ENCODE assay signal across 8 cellular contexts in the genomic region with DNA sequence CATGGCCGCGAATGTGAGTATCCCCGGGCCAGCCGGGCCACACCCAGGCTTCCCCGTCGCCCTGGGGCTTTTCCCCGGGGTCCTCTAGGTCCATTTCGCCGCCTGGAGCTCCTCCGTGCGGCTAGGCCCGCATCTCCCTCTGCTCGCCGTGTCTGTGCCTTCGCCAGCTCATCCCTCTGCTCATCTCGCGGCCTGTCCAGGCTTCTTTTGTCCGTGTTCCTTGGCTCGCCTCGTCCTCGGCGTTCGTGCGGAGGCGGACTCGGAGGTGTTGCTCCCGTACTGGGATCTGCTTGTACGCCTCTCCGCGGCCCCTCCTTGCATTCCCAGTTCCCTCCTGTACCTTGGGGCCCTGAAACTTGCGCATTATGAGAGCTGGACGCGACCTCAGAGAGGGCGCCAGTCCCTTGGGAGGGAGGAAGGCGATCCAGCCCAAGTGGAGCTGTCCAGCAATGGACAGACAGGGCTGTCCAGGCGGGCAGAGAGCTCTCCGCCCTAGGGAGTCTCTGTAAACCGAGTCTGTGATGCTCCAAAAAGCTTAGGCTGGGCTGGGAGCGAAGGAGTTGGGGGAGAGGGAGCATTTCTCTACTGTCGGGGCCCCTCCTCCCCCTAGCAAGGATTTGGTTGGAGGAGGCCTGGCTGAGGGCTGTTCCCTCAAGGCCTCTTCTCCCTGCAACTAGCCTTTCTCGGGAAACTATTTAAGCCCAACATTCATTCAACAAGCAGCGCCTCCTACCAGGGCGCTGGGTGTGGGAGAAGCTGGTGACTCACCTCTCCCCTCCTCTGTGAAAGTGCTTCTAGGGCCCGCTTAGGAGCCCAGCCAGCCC. TPM values are rescaled to one million over a fixed set of nuclear protein-coding genes. Genes with fewer than 3 reads are reported as not detected.
DNase-seq lines count a peak whose midpoint lies in the region; ATAC-seq and TF ChIP-seq lines count a peak whose summit lies in the region.

No MANE protein-coding gene starts in this region.

- H2BK120ac ChIP-seq in neuronal stem cell (ENCODE audit: low read depth, low read length): no peak overlapping the region

- peak overlapping the region; percentile 93 for H3K27ac ChIP-seq in AG04450 (ENCODE audit: low read depth, low read length)
- peak overlapping the region; percentile 69 for H3K27ac ChIP-seq in PC-9
- H3K27ac ChIP-seq in neuronal stem cell (replicated peaks; ENCODE audit: low read length): peak overlapping the region; percentile 43
- peak overlapping the region; percentile 96 to 97 for H3K27ac ChIP-seq in thoracic aorta

- no peaks in the 10 kb centered on the region for H3K9me3 Mint-ChIP-seq in activated T-helper 17 cell treated with anti-CD3 and anti-CD28 coated beads, Interleukin-2, amount 50 U/mL, for 72 hours

- peak overlapping the region; percentile 16 for H2BK5ac ChIP-seq in neuronal stem cell (ENCODE audit: low read length)

- POLR2A ChIA-PET in AG04450 (lab: Yijun Ruan, JAX) (interaction anchor here (0.6 to 3.2 kb wide), 14 partner anchors 7 to 940 kb away, joined by 3 to 50 read pairs (median 4); a partner anchor contains a TSS), PC-9 (lab: Charles Lee; ENCODE audit: unreplicated experiment) (interaction anchor here (0.6 to 1.7 kb wide), 9 partner anchors 11 to 1654 kb away, joined by 3 to 25 read pairs (median 6); a partner anchor contains a TSS)

- H3K18ac ChIP-seq in neuronal stem cell (ENCODE audit: low read length): peak overlapping the region; percentile 92

- H4K8ac ChIP-seq in neuronal stem cell (ENCODE audit: low read depth, low read length): no peak overlapping the region

- no peak overlapping the region for H4K91ac ChIP-seq in neuronal stem cell (ENCODE audit: low read depth, low read length, poor library complexity)

- peak; percentile 37 for ATAC-seq in GM18907 (IDR thresholded peaks at IDR 0.05; ENCODE audit: unreplicated experiment)
- ATAC-seq in HG03175 (IDR thresholded peaks at IDR 0.05; ENCODE audit: unreplicated experiment): peak; percentile 28
- ATAC-seq in activated T-helper 17 cell treated with anti-CD3 and anti-CD28 coated beads, Interleukin-2, amount 50 U/mL, for 72 hours (replicated peaks): peak; percentile 60
- peak; percentile 67 for ATAC-seq in thoracic aorta (ENCODE audit: insufficient number of reproducible peaks, low FRiP score, low read depth)

- H3K4me3 Mint-ChIP-seq in activated T-helper 17 cell treated with anti-CD3 and anti-CD28 coated beads, Interleukin-2, amount 50 U/mL, for 72 hours: peak overlapping the region; percentile 97

- no peaks in the 10 kb centered on the region for H3K27me3 Mint-ChIP-seq in activated T-helper 17 cell treated with anti-CD3 and anti-CD28 coated beads, Interleukin-2, amount 50 U/mL, for 72 hours

- peak overlapping the region; percentile 86 for H3K9ac ChIP-seq in neuronal stem cell (ENCODE audit: low read depth, low read length, poor library complexity)

- H3K4me3 ChIP-seq in AG04450 (ENCODE audit: low read depth, low read length): peak overlapping the region; percentile 99
- peak overlapping the region; percentile 87 for H3K4me3 ChIP-seq in PC-9
- H3K4me3 ChIP-seq in foreskin fibroblast (ENCODE audit: low read depth in 1 of 2, low read length in 2 of 2): peak overlapping the region; percentile 83 to 98
- H3K4me3 ChIP-seq in neuronal stem cell (ENCODE audit: low read length in 2 of 2): peak overlapping the region; percentile 88 to 90
- peak overlapping the region; percentile 95 for H3K4me3 ChIP-seq in thoracic aorta

- H3K4me2 ChIP-seq in PC-9 (peak overlapping the region; percentile 88), neuronal stem cell (ENCODE audit: insufficient read depth, low read length, poor library complexity, severe bottlenecking) (peak overlapping the region; percentile 80)

- peak overlapping the region; percentile 59 for H2AK5ac ChIP-seq in neuronal stem cell (ENCODE audit: low read depth, low read length)

- intact Hi-C loops in PC-9 (cut with micrococcal nuclease; ENCODE audit: unreplicated experiment): loop anchor here (1.0 to 2.0 kb wide), 2 partner anchors 19 to 109 kb away; no protein-coding TSS in a partner anchor

- DNase-seq in AG04450 (ENCODE audit: low read depth, low spot score) (peak; percentile 74), PC-9 (peak; percentile 81 to 88), foreskin fibroblast (peak; percentile 94 to 97), neuronal stem cell (ENCODE audit: low spot score) (peak; percentile 67), thoracic aorta (ENCODE audit: low spot score) (no peak)

- peaks cover 38% of the 10 kb centered on the region for H3K4me1 Mint-ChIP-seq in activated T-helper 17 cell treated with anti-CD3 and anti-CD28 coated beads, Interleukin-2, amount 50 U/mL, for 72 hours

- peak overlapping the region; percentile 97 for H3K27ac Mint-ChIP-seq in activated T-helper 17 cell treated with anti-CD3 and anti-CD28 coated beads, Interleukin-2, amount 50 U/mL, for 72 hours

- H2BK15ac ChIP-seq in neuronal stem cell (ENCODE audit: low read length): no peak overlapping the region

- H3K27me3 ChIP-seq in AG04450 (ENCODE audit: control insufficient read depth, insufficient read depth, low read length) (no peaks in the 10 kb centered on the region), PC-9 (ENCODE audit: insufficient read depth, low read depth) (no peaks in the 10 kb centered on the region), neuronal stem cell (ENCODE audit: control insufficient read depth in 3 of 3, insufficient read depth in 3 of 3, low read depth in 1 of 3, low read length in 3 of 3) (no peaks in the 10 kb centered on the region), thoracic aorta (replicated peaks; ENCODE audit: insufficient read depth) (no peaks in the 10 kb centered on the region)

- TF ChIP-seq CTCF in AG04450 (IDR thresholded peaks at IDR 0.05; ENCODE audit: low read depth, low read length) (peak; percentile 34), PC-9 (conservative IDR thresholded peaks at IDR 0.05) (no peak; the same call in 1 of the 2 replicates), foreskin fibroblast (IDR thresholded peaks at IDR 0.05; ENCODE audit: low read depth, low read length) (peak; percentile 20), thoracic aorta (IDR thresholded peaks at IDR 0.05) (no peak)

- no peak overlapping the region for H2BK12ac ChIP-seq in neuronal stem cell (ENCODE audit: low read length)

- BruUV-seq in PC-9 (replicated peaks; lab: Mats Ljungman, UMichigan): TSS peak; percentile 27

- H3F3A ChIP-seq in PC-9 (ENCODE audit: insufficient read depth, low read depth): peaks cover 11% of the 10 kb centered on the region; the same call in 1 of the 2 replicates

- H3K36me3 ChIP-seq in PC-9 (ENCODE audit: low read depth): peaks cover 41% of the 10 kb centered on the region
- peaks cover 8 to 55% of the 10 kb centered on the region in 2 donors for H3K36me3 ChIP-seq in neuronal stem cell (replicated peaks in 1 of 2; ENCODE audit: control insufficient read depth in 2 of 2, insufficient read depth in 2 of 2, low read length in 2 of 2)
- peaks cover 16% of the 10 kb centered on the region for H3K36me3 ChIP-seq in thoracic aorta

- H3K4me1 ChIP-seq in PC-9 (replicated peaks; ENCODE audit: insufficient read depth) (peaks cover 24% of the 10 kb centered on the region), neuronal stem cell (ENCODE audit: control insufficient read depth in 2 of 2, insufficient read depth in 1 of 2, low read depth in 1 of 2, low read length in 2 of 2) (peaks cover 7 to 12% of the 10 kb centered on the region in 2 donors), thoracic aorta (ENCODE audit: control insufficient read depth in 1 of 2, low read depth in 2 of 2) (peaks cover 19 to 36% of the 10 kb centered on the region in 2 donors)

- H3K79me1 ChIP-seq in neuronal stem cell (ENCODE audit: low read depth, low read length): peaks cover 2% of the 10 kb centered on the region

- H2AFZ ChIP-seq in PC-9: peak overlapping the region; percentile 94
- peak overlapping the region; percentile 99 for H2AFZ ChIP-seq in neuronal stem cell (ENCODE audit: low read length)

- H3K9me3 ChIP-seq in AG04450 (ENCODE audit: control insufficient read depth, insufficient read depth, low read length): peaks cover 6% of the 10 kb centered on the region; the same call in 1 of the 2 replicates
- no peaks in the 10 kb centered on the region for H3K9me3 ChIP-seq in PC-9 (ENCODE audit: insufficient read depth, low read depth)
- H3K9me3 ChIP-seq in neuronal stem cell (replicated peaks in 1 of 2; ENCODE audit: control insufficient read depth in 2 of 2, insufficient read depth in 1 of 2, low read depth in 1 of 2, low read length in 2 of 2): peaks cover 0 to 10% of the 10 kb centered on the region in 2 donors
- H3K9me3 ChIP-seq in thoracic aorta: no peaks in the 10 kb centered on the region

- no CpG with 5 or more reads among the region's 44 CpGs for WGBS in neuronal stem cell (ENCODE audit: extremely low coverage in 2 of 2, insufficient read length in 2 of 2, insufficient replicate concordance in 1 of 2), 2 donors

- H3K79me2 ChIP-seq in PC-9 (ENCODE audit: low read depth): peaks cover 74% of the 10 kb centered on the region

- H4K20me1 ChIP-seq in PC-9 (ENCODE audit: insufficient read depth): peaks cover 32% of the 10 kb centered on the region

- H3K14ac ChIP-seq in neuronal stem cell (ENCODE audit: low read length): no peak overlapping the region

- H3K9me2 ChIP-seq in PC-9 (ENCODE audit: insufficient read depth): no peaks in the 10 kb centered on the region

- H3K36me3 Mint-ChIP-seq in activated T-helper 17 cell treated with anti-CD3 and anti-CD28 coated beads, Interleukin-2, amount 50 U/mL, for 72 hours (ENCODE audit: low read depth): peaks cover 72% of the 10 kb centered on the region

- H3K4ac ChIP-seq in neuronal stem cell (ENCODE audit: low read length): no peak overlapping the region

- CTCF ChIA-PET in AG04450 (lab: Charles Lee): interaction anchor here (0.7 to 4.1 kb wide), 12 partner anchors 13 to 645 kb away, joined by 3 to 23 read pairs (median 4); a partner anchor contains a TSS
- CTCF ChIA-PET in PC-9 (lab: Charles Lee): interaction anchor here (1.3 to 1.4 kb wide), 2 partner anchors 78 to 229 kb away, joined by 5 to 9 read pairs; no protein-coding TSS in a partner anchor

- H3K23ac ChIP-seq in neuronal stem cell (ENCODE audit: low read depth, low read length, poor library complexity): peak overlapping the region; percentile 82

RNA-seq across cellular contexts. Expression of a gene that starts 0.6 kb away (rescaled TPM):
- polyA plus RNA-seq in AG04450 (2011; rRNA removed): 111 and 117 TPM in 2 replicates
- polyA minus RNA-seq in AG04450 (2011; rRNA and poly(A)+ RNA removed): 75.5 and 95.0 TPM in 2 replicates
- total RNA-seq in PC-9 (2021) (62.3 and 64.7 TPM in 2 replicates), thoracic aorta (100 to 1,000 TPM; 161 to 195 TPM)
- 10 to 100 TPM; 42.1 to 44.5 TPM for total RNA-seq in activated T-helper 17 cell treated with anti-CD3 and anti-CD28 coated beads, Interleukin-2, amount 50 U/mL, for 72 hours
- polyA plus RNA-seq in neuronal stem cell (2013, experiment 1 of 2): 17.2 TPM
- 17.7 TPM for polyA plus RNA-seq in neuronal stem cell (2013, experiment 2 of 2)

RNA-seq across cellular contexts. Expression of a gene that starts 0.7 kb away (rescaled TPM):
- 9.8 and 11.4 TPM in 2 replicates for polyA plus RNA-seq in AG04450 (2011; rRNA removed)
- 3.8 and 4.1 TPM in 2 replicates for polyA minus RNA-seq in AG04450 (2011; rRNA and poly(A)+ RNA removed)
- 14.4 and 17.6 TPM in 2 replicates for total RNA-seq in PC-9 (2021)
- 10 to 100 TPM; 11.6 to 27.6 TPM for total RNA-seq in activated T-helper 17 cell treated with anti-CD3 and anti-CD28 coated beads, Interleukin-2, amount 50 U/mL, for 72 hours
- polyA plus RNA-seq in neuronal stem cell (2013, experiment 1 of 2): 11.8 TPM
- polyA plus RNA-seq in neuronal stem cell (2013, experiment 2 of 2): 11.6 TPM
- 1 to 10 TPM; 6.6 to 7.5 TPM for total RNA-seq in thoracic aorta

RNA-seq across cellular contexts. Expression of a gene that starts 53.0 kb away (rescaled TPM):
- polyA plus RNA-seq in AG04450 (2011; rRNA removed): 38.4 and 39.0 TPM in 2 replicates
- polyA minus RNA-seq in AG04450 (2011; rRNA and poly(A)+ RNA removed): 47.3 and 50.0 TPM in 2 replicates
- 27.1 and 28.8 TPM in 2 replicates for total RNA-seq in PC-9 (2021)
- 10 to 100 TPM; 31.9 to 39.7 TPM for total RNA-seq in activated T-helper 17 cell treated with anti-CD3 and anti-CD28 coated beads, Interleukin-2, amount 50 U/mL, for 72 hours
- polyA plus RNA-seq in neuronal stem cell (2013, experiment 1 of 2): 22.9 TPM
- 23.6 TPM for polyA plus RNA-seq in neuronal stem cell (2013, experiment 2 of 2)
- 10 to 100 TPM; 49.2 to 57.1 TPM for total RNA-seq in thoracic aorta

RNA-seq across cellular contexts. Expression of a gene that starts 53.2 kb away (rescaled TPM):
- 7.4 and 11.9 TPM in 2 replicates for polyA plus RNA-seq in AG04450 (2011; rRNA removed)
- 1.4 and 2.3 TPM in 2 replicates for polyA minus RNA-seq in AG04450 (2011; rRNA and poly(A)+ RNA removed)
- total RNA-seq in PC-9 (2021) (8.7 and 18.3 TPM in 2 replicates), thoracic aorta (1 to 10 TPM; 4.9 TPM)
- total RNA-seq in activated T-helper 17 cell treated with anti-CD3 and anti-CD28 coated beads, Interleukin-2, amount 50 U/mL, for 72 hours: 10 to 100 TPM; 15.6 to 20.6 TPM
- 30.5 TPM for polyA plus RNA-seq in neuronal stem cell (2013, experiment 1 of 2)
- polyA plus RNA-seq in neuronal stem cell (2013, experiment 2 of 2): 31.6 TPM

Comparison
In these comparisons a context has a peak if more than half of its experiments do, and no peak if none do; other contexts are left out.
1. H3K27ac ChIP-seq: peak in every context shown above with its lines; median percentile 96 in thoracic aorta; 93 in AG04450; 69 in PC-9; 43 in neuronal stem cell.
2. CTCF ChIP-seq: peak in AG04450 (single experiment) and foreskin fibroblast (single experiment); none in PC-9 (single experiment) and thoracic aorta (single experiment).
3. Peak in every context shown above with its lines, with median percentiles within 50 percentile points of each other: H3K4me3 ChIP-seq and ATAC-seq.